23 cellular contexts compared by ENCODE assay signal in genomic region chr4:82543131-82543530, GRCh38. TPM values are rescaled to one million over a fixed set of nuclear protein-coding genes. Genes with fewer than 3 reads are reported as not detected.
"Had no signal": no experiment of that assay in that cellular context is flagged by ENCODE, and none has a peak within 500 bp of the region (broad histone marks: within the 10 kb centered on the region; RNA-seq: fewer than 3 reads in every experiment).

No MANE protein-coding gene starts in this region.

- H3K36me3 ChIP-seq: SJSA1 had no signal

- H3K27ac ChIP-seq: SJSA1 had no signal

- H3K4me1 ChIP-seq: SJSA1 had no signal

- DNase-seq: activated CD4-positive, alpha-beta T cell treated with anti-CD3 and anti-CD28 coated beads for 48 hours; activated CD4-positive, alpha-beta T cell treated with anti-CD3 and anti-CD28 coated beads, Interleukin-2, amount 50 U/mL, for 4 hours; activated CD4-positive, CD25-positive, alpha-beta regulatory T cell treated with anti-CD3 and anti-CD28 coated beads, Interleukin-2, amount 50 U/mL, for 72 hours; activated CD8-positive, alpha-beta memory T cell treated with anti-CD3 and anti-CD28 coated beads, Interleukin-2, amount 50 U/mL, for 48 hours; activated CD8-positive, alpha-beta T cell treated with anti-CD3 and anti-CD28 coated beads, Interleukin-2, amount 10 ng/mL, durations not matched to agents 7 days and 5 days; activated effector memory CD4-positive, alpha-beta T cell treated with anti-CD3 and anti-CD28 coated beads, Interleukin-2, amount 50 U/mL, for 16 hours; activated naive CD4-positive, alpha-beta T cell treated with anti-CD3 and anti-CD28 coated beads for 36 hours; activated T-cell treated with anti-CD3 and anti-CD28 coated beads, Interleukin-2, amount 50 U/mL, for 24 hours; amygdala; KG1; NCI-H1092; NCI-H1417; NCI-H1930; NCI-H2171; NCI-H345; NCI-H524; SW 1271 had no signal

- ATAC-seq: activated CD8-positive, alpha-beta T cell treated with anti-CD3 and anti-CD28 coated beads, Interleukin-2, amount 10 ng/mL, durations not matched to agents 7 days and 5 days; SK-N-SH treated with all-trans-retinoic acid at 6 μM for 48 hours; WTC11 had no signal

- H3K27me3 ChIP-seq: SJSA1 had no signal

- H3K4me3 ChIP-seq: SJSA1 had no signal

- H3K9me3 ChIP-seq: SJSA1 had no signal

RNA-seq across cellular contexts. Expression of gene TMEM150C, which starts 18.7 kb away (rescaled TPM):
- total RNA-seq: activated CD8-positive, alpha-beta T cell treated with anti-CD3 and anti-CD28 coated beads, Interleukin-2, amount 10 ng/mL, durations not matched to agents 7 days and 5 days; activated naive CD4-positive, alpha-beta T cell treated with anti-CD3 and anti-CD28 coated beads for 36 hours; LHCN-M2; MCF 10A; SJSA1; T-helper 1 cell treated with Interleukin-12 subunit alpha and Interleukin-12 subunit beta and Interleukin-4 antibody, amounts not matched to agents 30 ng/mL and 1 ng/mL, for 36 hours had no signal
